Comparison of ENCODE assay signal across 8 cellular contexts in genomic region chr15:58770857-58771620, GRCh38. TPM values are rescaled to one million over a fixed set of nuclear protein-coding genes. Genes with fewer than 3 reads are reported as not detected.
A peak's percentile ranks its signal among the peaks of the same experiment; 100 is the strongest.
DNase-seq lines count a peak whose midpoint lies in the region; ATAC-seq and TF ChIP-seq lines count a peak whose summit lies in the region.

Gene MINDY2 (plus strand): TSS chr15:58771302. CDS start chr15:58771396, 94 bp downstream.

- peak within 1 kb of the TSS; percentile 88 for H3K4ac ChIP-seq in IMR-90 (ENCODE audit: low read depth, low read length)

- dilution Hi-C loops in IMR-90 (cut with HindIII; ENCODE audit: low sequenced_read_pairs, unreplicated experiment): no loop called here

- H2BK120ac ChIP-seq in IMR-90 (ENCODE audit: low read depth, low read length): peak within 1 kb of the TSS; percentile 81

- peak within 1 kb of the TSS; percentile 83; the same call in 2 of the 3 replicates for H2BK15ac ChIP-seq in IMR-90 (ENCODE audit: low read depth, low read length)

- no TSS peak for BruUV-seq in IMR-90 (replicated peaks; lab: Mats Ljungman, UMichigan)

- intact Hi-C loops in IMR-90 (cut with micrococcal nuclease): loop anchor here (2.0 to 5.0 kb wide), 4 partner anchors 22 to 544 kb away; partner anchors contain the start of genes ADAM10 and SLTM

- peaks cover 19% of the 10 kb centered on the region; the same call in 1 of the 2 replicates for H4K20me1 ChIP-seq in IMR-90 (ENCODE audit: insufficient read depth, low read length)

- peak within 1 kb of the TSS; percentile 95 for H2AFZ ChIP-seq in IMR-90 (replicated peaks; ENCODE audit: low read length, poor library complexity)

- no peaks in the 10 kb centered on the region for H3K36me3 ChIP-seq in IMR-90 (ENCODE audit: control insufficient read depth, insufficient read depth, low read length)

- peak within 1 kb of the TSS; percentile 77 for H4K5ac ChIP-seq in IMR-90 (ENCODE audit: low read depth, low read length)

- H3K4me2 ChIP-seq in IMR-90 (ENCODE audit: low read depth, low read length): peak within 1 kb of the TSS; percentile 95

- peak within 1 kb of the TSS; percentile 68 to 89 for H4K8ac ChIP-seq in IMR-90 (ENCODE audit: low read depth in 2 of 2, low read length in 2 of 2)

- peak within 1 kb of the TSS; percentile 88 for H3K4me3 ChIP-seq in IMR-90 (ENCODE audit: insufficient read depth, low read depth, low read length)

- H3K14ac ChIP-seq in IMR-90 (replicated peaks; ENCODE audit: low read depth, low read length): peak within 1 kb of the TSS; percentile 94

- no peaks in the 10 kb centered on the region for H3K4me1 ChIP-seq in IMR-90 (ENCODE audit: control insufficient read depth, insufficient read depth, low read length)

- 0 out of 2 replicates have a peak, but pooled peaks cover under 1% of the 10 kb centered on the region for H3K9me1 ChIP-seq in IMR-90 (ENCODE audit: insufficient read depth, low read length)

- peak within 1 kb of the TSS; percentile 83 for H4K91ac ChIP-seq in IMR-90 (ENCODE audit: insufficient read depth, low read depth, low read length)

- H2AK5ac ChIP-seq in IMR-90 (ENCODE audit: low read depth, low read length): peak within 1 kb of the TSS; percentile 83

- no peaks in the 10 kb centered on the region for H3K27me3 ChIP-seq in IMR-90 (ENCODE audit: control insufficient read depth, insufficient read depth, low read length)

- peak within 1 kb of the TSS; percentile 96 for H2AK9ac ChIP-seq in IMR-90 (replicated peaks; ENCODE audit: low read depth, low read length, poor library complexity)

- TF ChIP-seq RAD21 in IMR-90 (IDR thresholded peaks at IDR 0.05; ENCODE audit: low read length): peak; percentile 28

- POLR2A ChIA-PET in IMR-90 (lab: Charles Lee; ENCODE audit: unreplicated experiment): interaction anchor here (2.1 kb wide), 1 partner anchor 21 kb away, joined by 9 read pairs; the partner anchor contains the start of gene ADAM10

- H3K56ac ChIP-seq in IMR-90 (ENCODE audit: extremely low read depth, insufficient read depth, low read length): peak within 1 kb of the TSS; percentile 87

- peak; percentile 92 for DNase-seq in DMS153 (lab: John Stamatoyannopoulos, UW)
- peak; percentile 99 for DNase-seq in IMR-90
- peak; percentile 99 for DNase-seq in OCI-M1 (lab: John Stamatoyannopoulos, UW)
- peak; percentile 95 for DNase-seq in activated T-cell treated with anti-CD3 and anti-CD28 coated beads for 24 hours (ENCODE audit: low read depth)
- peak; percentile 91 for DNase-seq in epidermal melanocyte (ENCODE audit: insufficient read length, low spot score)
- DNase-seq in middle frontal gyrus (ENCODE audit: extremely low spot score, low spot score): peak; percentile 99
- peak; percentile 94 to 97 for DNase-seq in stimulated activated CD8-positive, alpha-beta memory T cell treated with anti-CD3 and anti-CD28 coated beads, Interleukin-2, amount 100 ng/mL, for 48 hours (ENCODE audit: low read depth in 2 of 2)

- H2BK5ac ChIP-seq in IMR-90 (ENCODE audit: low read depth, low read length, poor library complexity, severe bottlenecking): peak within 1 kb of the TSS; percentile 90

- CTCF ChIA-PET in IMR-90 (lab: Yijun Ruan, JAX): interaction anchor here (0.5 to 1.7 kb wide), 8 partner anchors 13 to 543 kb away, joined by 3 to 8 read pairs (median 3); no protein-coding TSS in a partner anchor

- H3K9ac ChIP-seq in IMR-90 (ENCODE audit: low read depth, low read length): peak within 1 kb of the TSS; percentile 86

- WGBS in IMR-90 (ENCODE audit: extremely low coverage in 2 of 2, insufficient read length in 1 of 2), 2 experiments: 0% methylated on average over 58 of the region's 75 CpGs; no CpG with 5 or more reads in 1 of the 2 experiments

- peak; percentile 67; the same call in 1 of the 2 replicates for TF ChIP-seq POLR2A in IMR-90 (IDR thresholded peaks at IDR 0.05; ENCODE audit: low read depth, low read length)

- peak within 1 kb of the TSS; percentile 93 for H3K27ac ChIP-seq in IMR-90 (ENCODE audit: insufficient read depth, low read length)

- H2BK20ac ChIP-seq in IMR-90 (ENCODE audit: low read depth, low read length): peak within 1 kb of the TSS; percentile 57; the same call in 1 of the 2 replicates

- ATAC-seq in GM21528 (IDR thresholded peaks at IDR 0.05; ENCODE audit: low FRiP score, unreplicated experiment) (peak; percentile 89), IMR-90 (ENCODE audit: low read depth) (peak; percentile 95)

- H3K18ac ChIP-seq in IMR-90 (ENCODE audit: low read depth, low read length): peak within 1 kb of the TSS; percentile 78

- in situ Hi-C loops in IMR-90 (cut with MboI; ENCODE audit: low sequenced_read_pairs): loop anchor here (25.0 kb wide), 1 partner anchor 534 kb away; no protein-coding TSS in a partner anchor

- no peaks in the 10 kb centered on the region for H3K9me3 ChIP-seq in IMR-90 (ENCODE audit: control insufficient read depth, insufficient read depth, low read length)

- H3K23ac ChIP-seq in IMR-90 (ENCODE audit: low read depth, low read length): peak within 1 kb of the TSS; percentile 90

- peak; percentile 33; the same call in 1 of the 2 replicates for TF ChIP-seq CTCF in IMR-90 (conservative IDR thresholded peaks at IDR 0.05; ENCODE audit: low read depth, low read length)

- peaks cover 12 to 30% of the 10 kb centered on the region in 2 experiments for H3K79me1 ChIP-seq in IMR-90 (ENCODE audit: low read depth in 1 of 2, low read length in 2 of 2)

TF ChIP-seq in IMR-90, 13 proteins besides CTCF, POLR2A, EP300 and RAD21:
- TF ChIP-seq USF2 (IDR thresholded peaks at IDR 0.05; ENCODE audit: low read depth, low read length): peak; percentile 95
- no peak for TF ChIP-seq CHD1 (IDR thresholded peaks at IDR 0.05; ENCODE audit: low read depth, low read length)
- TF ChIP-seq SMC3 (IDR thresholded peaks at IDR 0.05; ENCODE audit: low read depth, low read length): no peak
- TF ChIP-seq RFX5 (IDR thresholded peaks at IDR 0.05; ENCODE audit: low read depth, low read length): no peak
- TF ChIP-seq RCOR1 (IDR thresholded peaks at IDR 0.05; ENCODE audit: insufficient replicate concordance, low read length): peak; percentile 51
- TF ChIP-seq FOS (IDR thresholded peaks at IDR 0.05; ENCODE audit: low read depth, low read length): 0 out of 2 replicates have a peak, but pooled peaks have one; percentile 3
- no peak for TF ChIP-seq NFE2L2 (IDR thresholded peaks at IDR 0.05; ENCODE audit: low read depth, low read length)
- TF ChIP-seq BHLHE40 (IDR thresholded peaks at IDR 0.05; ENCODE audit: low read depth, low read length): peak; percentile 67
- no peak for TF ChIP-seq CEBPB (IDR thresholded peaks at IDR 0.05; ENCODE audit: low read depth, low read length)
- no peak for TF ChIP-seq ELK1 (IDR thresholded peaks at IDR 0.05; ENCODE audit: borderline replicate concordance, low read depth, low read length)
- peak; percentile 70; the same call in 1 of the 2 replicates for TF ChIP-seq MAZ (IDR thresholded peaks at IDR 0.05; ENCODE audit: borderline replicate concordance, low read depth, low read length)
- peak; percentile 96 for TF ChIP-seq MXI1 (IDR thresholded peaks at IDR 0.05; ENCODE audit: borderline replicate concordance, low read depth, low read length)
- TF ChIP-seq MAFK (IDR thresholded peaks at IDR 0.05; ENCODE audit: low read depth, low read length): no peak

RNA-seq across cellular contexts. Expression of gene MINDY2, which starts in this region (rescaled TPM):
- total RNA-seq in IMR-90 (2012; rRNA removed): 9.3 and 15.0 TPM in 2 replicates
- 3.1 and 4.0 TPM in 2 replicates for polyA plus RNA-seq in IMR-90 (2012; rRNA removed)
- 1.0 and 1.8 TPM in 2 replicates for polyA plus RNA-seq in IMR-90 (2012; cell fraction: cytosol; rRNA removed)
- polyA plus RNA-seq in IMR-90 (2012; cell fraction: nucleus; rRNA removed; ENCODE audit: low replicate concordance): 2.4 and 3.9 TPM in 2 replicates

Comparison
In these comparisons a context has a peak if more than half of its experiments do, and no peak if none do; other contexts are left out.
1. Peak in every context shown above with its lines: DNase-seq, ATAC-seq, H3K4me3 ChIP-seq and H3K27ac ChIP-seq.